ENCODE assay signal across 8 cellular contexts in genomic region chr2:70086278-70086837, GRCh38. TPM values are rescaled to one million over a fixed set of nuclear protein-coding genes. Genes with fewer than 3 reads are reported as not detected.
DNase-seq lines count a peak whose midpoint lies in the region; ATAC-seq and TF ChIP-seq lines count a peak whose summit lies in the region.

No MANE protein-coding gene starts in this region.

- H3K4me1 ChIP-seq in Caco-2: peaks cover 17% of the 10 kb centered on the region; the same call in 1 of the 2 replicates
- peaks cover 34% of the 10 kb centered on the region for H3K4me1 ChIP-seq in HUES48 (ENCODE audit: control insufficient read depth, insufficient read depth, low read length)
- peaks cover 29% of the 10 kb centered on the region for H3K4me1 ChIP-seq in Panc1 (ENCODE audit: control insufficient read depth, insufficient read depth, low read length)

- H3K36me3 Mint-ChIP-seq in Caco-2 (ENCODE audit: insufficient read depth, unreplicated experiment) (peaks cover 78% of the 10 kb centered on the region), naive B cell (peaks cover 16 to 22% of the 10 kb centered on the region in 2 donors)
- peaks cover 45% of the 10 kb centered on the region for H3K36me3 Mint-ChIP-seq in activated T-helper 1 cell treated with anti-CD3 and anti-CD28 coated beads, Interleukin-12 subunit alpha, Interleukin-12 subunit beta, Interleukin-2, Interleukin-4 antibody, amounts not matched to agents 30 ng/mL and 10 ng/mL and 1 ng/mL, durations not matched to agents 14 hours and 24 hours and 36 hours (ENCODE audit: low read depth)
- peaks cover 44% of the 10 kb centered on the region for H3K36me3 Mint-ChIP-seq in stimulated activated memory B cell treated with anti-CD40 and anti-IgM and Interleukin-4, amounts not matched to agents 10 μg/mL and 1 μg/mL and 100 μg/mL, for 72 hours

- peak; percentile 81 for DNase-seq in Caco-2
- peak; percentile 66 for DNase-seq in Panc1 (ENCODE audit: low read depth, low spot score)
- DNase-seq in activated T-helper 1 cell treated with anti-CD3 and anti-CD28 coated beads, Interleukin-12 subunit alpha, Interleukin-12 subunit beta, Interleukin-2, Interleukin-4 antibody, amounts not matched to agents 30 ng/mL and 10 ng/mL and 1 ng/mL, durations not matched to agents 14 hours and 24 hours and 36 hours (ENCODE audit: low spot score): peak; percentile 70
- peak; percentile 91 for DNase-seq in fibroblast of gingiva (ENCODE audit: low read depth)
- DNase-seq in naive B cell: peak; percentile 86

- H3K9me3 ChIP-seq in Caco-2 (no peaks in the 10 kb centered on the region), HUES48 (ENCODE audit: control insufficient read depth, insufficient read depth, low read length) (no peaks in the 10 kb centered on the region), Panc1 (ENCODE audit: control insufficient read depth, insufficient read depth, low read depth, low read length) (no peaks in the 10 kb centered on the region)

- H3K27me3 ChIP-seq in Caco-2 (replicated peaks; ENCODE audit: control insufficient read depth, insufficient read depth, low read length): no peaks in the 10 kb centered on the region
- H3K27me3 ChIP-seq in HUES48 (ENCODE audit: control insufficient read depth, insufficient read depth, low read length): no peaks in the 10 kb centered on the region
- H3K27me3 ChIP-seq in Panc1 (ENCODE audit: control insufficient read depth, insufficient read depth, low read length): no peaks in the 10 kb centered on the region

- H3K27ac Mint-ChIP-seq in Caco-2 (ENCODE audit: unreplicated experiment): peak overlapping the region; percentile 100
- peak overlapping the region; percentile 99 for H3K27ac Mint-ChIP-seq in activated T-helper 1 cell treated with anti-CD3 and anti-CD28 coated beads, Interleukin-12 subunit alpha, Interleukin-12 subunit beta, Interleukin-2, Interleukin-4 antibody, amounts not matched to agents 30 ng/mL and 10 ng/mL and 1 ng/mL, durations not matched to agents 14 hours and 24 hours and 36 hours
- peak overlapping the region; percentile 99 to 100 (median 100) for H3K27ac Mint-ChIP-seq in naive B cell
- H3K27ac Mint-ChIP-seq in stimulated activated memory B cell treated with anti-CD40 and anti-IgM and Interleukin-4, amounts not matched to agents 10 μg/mL and 1 μg/mL and 100 μg/mL, for 72 hours: peak overlapping the region; percentile 97

- H3K4me1 Mint-ChIP-seq in Caco-2 (ENCODE audit: low read depth, unreplicated experiment) (peaks cover 24% of the 10 kb centered on the region), naive B cell (peaks cover 49 to 64% (median 60%) of the 10 kb centered on the region in 3 donors)
- H3K4me1 Mint-ChIP-seq in activated T-helper 1 cell treated with anti-CD3 and anti-CD28 coated beads, Interleukin-12 subunit alpha, Interleukin-12 subunit beta, Interleukin-2, Interleukin-4 antibody, amounts not matched to agents 30 ng/mL and 10 ng/mL and 1 ng/mL, durations not matched to agents 14 hours and 24 hours and 36 hours (ENCODE audit: low read depth): peaks cover 48% of the 10 kb centered on the region
- H3K4me1 Mint-ChIP-seq in stimulated activated memory B cell treated with anti-CD40 and anti-IgM and Interleukin-4, amounts not matched to agents 10 μg/mL and 1 μg/mL and 100 μg/mL, for 72 hours: peaks cover 57% of the 10 kb centered on the region

- BruUV-seq in Caco-2 (replicated peaks; lab: Mats Ljungman, UMichigan): no TSS peak
- no TSS peak for BruUV-seq in Panc1 (replicated peaks; lab: Mats Ljungman, UMichigan)

- H3K27ac ChIP-seq in HUES48 (ENCODE audit: low read depth, low read length) (peak overlapping the region; percentile 100), Panc1 (ENCODE audit: low read length) (peak overlapping the region; percentile 100)

- no peaks in the 10 kb centered on the region for H3K27me3 Mint-ChIP-seq in Caco-2 (ENCODE audit: insufficient read depth, unreplicated experiment)
- no peaks in the 10 kb centered on the region for H3K27me3 Mint-ChIP-seq in activated T-helper 1 cell treated with anti-CD3 and anti-CD28 coated beads, Interleukin-12 subunit alpha, Interleukin-12 subunit beta, Interleukin-2, Interleukin-4 antibody, amounts not matched to agents 30 ng/mL and 10 ng/mL and 1 ng/mL, durations not matched to agents 14 hours and 24 hours and 36 hours (ENCODE audit: insufficient read depth)
- peaks cover 0 to 4% (median 0%) of the 10 kb centered on the region in 3 donors for H3K27me3 Mint-ChIP-seq in naive B cell
- H3K27me3 Mint-ChIP-seq in stimulated activated memory B cell treated with anti-CD40 and anti-IgM and Interleukin-4, amounts not matched to agents 10 μg/mL and 1 μg/mL and 100 μg/mL, for 72 hours: no peaks in the 10 kb centered on the region

- CTCF ChIA-PET in Caco-2 (lab: Charles Lee) (interaction anchor here (1.8 to 2.4 kb wide), 4 partner anchors 15 to 175 kb away, joined by 4 to 11 read pairs (median 10); partner anchors contain the start of gene MXD1), Panc1 (lab: Charles Lee) (no interaction called here)

- peak overlapping the region; percentile 92 for H3K4me3 Mint-ChIP-seq in Caco-2 (ENCODE audit: unreplicated experiment)
- peak overlapping the region; percentile 92 for H3K4me3 Mint-ChIP-seq in activated T-helper 1 cell treated with anti-CD3 and anti-CD28 coated beads, Interleukin-12 subunit alpha, Interleukin-12 subunit beta, Interleukin-2, Interleukin-4 antibody, amounts not matched to agents 30 ng/mL and 10 ng/mL and 1 ng/mL, durations not matched to agents 14 hours and 24 hours and 36 hours
- peak overlapping the region; percentile 92 to 99 (median 97) for H3K4me3 Mint-ChIP-seq in naive B cell
- peak overlapping the region; percentile 95 for H3K4me3 Mint-ChIP-seq in stimulated activated memory B cell treated with anti-CD40 and anti-IgM and Interleukin-4, amounts not matched to agents 10 μg/mL and 1 μg/mL and 100 μg/mL, for 72 hours

- POLR2A ChIA-PET in Caco-2 (lab: Charles Lee) (interaction anchor here (0.6 to 2.7 kb wide), 14 partner anchors 15 to 207 kb away, joined by 3 to 28 read pairs (median 6); partner anchors contain the start of genes C2orf42, MXD1 and SNRPG), Panc1 (lab: Charles Lee) (interaction anchor here (0.7 kb wide), 2 partner anchors 44 to 222 kb away, joined by 5 read pairs; no protein-coding TSS in a partner anchor)

- H3K4me3 ChIP-seq in Caco-2 (ENCODE audit: low read depth, low read length) (peak overlapping the region; percentile 68), HUES48 (ENCODE audit: low read depth, low read length) (peak overlapping the region; percentile 98), Panc1 (ENCODE audit: low read depth in 2 of 2, low read length in 2 of 2) (peak overlapping the region; percentile 74 to 75)

- H3K9me3 Mint-ChIP-seq in Caco-2 (ENCODE audit: unreplicated experiment) (no peaks in the 10 kb centered on the region), naive B cell (peaks cover 0 to 3% (median 0%) of the 10 kb centered on the region in 7 donors)
- no peaks in the 10 kb centered on the region for H3K9me3 Mint-ChIP-seq in activated T-helper 1 cell treated with anti-CD3 and anti-CD28 coated beads, Interleukin-12 subunit alpha, Interleukin-12 subunit beta, Interleukin-2, Interleukin-4 antibody, amounts not matched to agents 30 ng/mL and 10 ng/mL and 1 ng/mL, durations not matched to agents 14 hours and 24 hours and 36 hours
- H3K9me3 Mint-ChIP-seq in stimulated activated memory B cell treated with anti-CD40 and anti-IgM and Interleukin-4, amounts not matched to agents 10 μg/mL and 1 μg/mL and 100 μg/mL, for 72 hours: no peaks in the 10 kb centered on the region

- TF ChIP-seq CTCF in Caco-2 (IDR thresholded peaks at IDR 0.05; ENCODE audit: insufficient read depth in 1 of 2, low read depth in 1 of 2, low read length in 1 of 2, severe bottlenecking in 1 of 2, unreplicated experiment in 1 of 2) (no peak), Panc1 (IDR thresholded peaks at IDR 0.05) (no peak)

- in situ Hi-C loops in Panc1 (cut with HindIII; ENCODE audit: low pct_unique_long_range_greater_than_20kb, low sequenced_read_pairs): no loop called here

- peak overlapping the region; percentile 100 for H3K9ac ChIP-seq in HUES48 (ENCODE audit: low read depth, low read length)

- ATAC-seq in GM21390 (IDR thresholded peaks at IDR 0.05; ENCODE audit: unreplicated experiment) (peak; percentile 38), Panc1 (peak; percentile 50), naive B cell (ENCODE audit: low read depth in 2 of 2) (peak; percentile 49 to 53)
- peak; percentile 54 for ATAC-seq in stimulated activated memory B cell treated with anti-CD40 and anti-IgM and Interleukin-4, amounts not matched to agents 10 μg/mL and 1 μg/mL and 100 μg/mL, for 72 hours

- intact Hi-C loops in Caco-2 (cut with micrococcal nuclease; ENCODE audit: unreplicated experiment): loop anchor here (2.0 to 5.0 kb wide), 4 partner anchors 38 to 206 kb away; partner anchors contain the start of genes C2orf42, SNRPG and TIA1
- intact Hi-C loops in Panc1 (cut with micrococcal nuclease; ENCODE audit: unreplicated experiment): loop anchor here (5.0 kb wide), 1 partner anchor 56 kb away; no protein-coding TSS in a partner anchor
- intact Hi-C loops in activated T-helper 1 cell treated with anti-CD3 and anti-CD28 coated beads, Interleukin-12 subunit alpha, Interleukin-12 subunit beta, Interleukin-2, Interleukin-4 antibody, amounts not matched to agents 30 ng/mL and 10 ng/mL and 1 ng/mL, durations not matched to agents 14 hours and 24 hours and 36 hours (cut with micrococcal nuclease): loop anchor here (1.0 to 10.0 kb wide), 5 partner anchors 38 to 442 kb away; partner anchors contain the start of genes AAK1 and TIA1

- peaks cover 8% of the 10 kb centered on the region for H3K36me3 ChIP-seq in Caco-2 (ENCODE audit: control insufficient read depth, insufficient read depth, low read length)
- peaks cover 42% of the 10 kb centered on the region for H3K36me3 ChIP-seq in HUES48 (ENCODE audit: control insufficient read depth, insufficient read depth, low read length)
- peaks cover 22% of the 10 kb centered on the region for H3K36me3 ChIP-seq in Panc1 (ENCODE audit: control insufficient read depth, insufficient read depth, low read length)

RNA-seq across cellular contexts. Expression of gene PCBP1, which starts 0.9 kb away (rescaled TPM):
- total RNA-seq in Caco-2 (2022) (308 and 319 TPM in 2 replicates), Panc1 (2021; ENCODE audit: unreplicated experiment) (276 TPM)
- 289 TPM for polyA plus RNA-seq in Panc1 (2012; ENCODE audit: insufficient read length)
- 426 and 427 TPM in 2 replicates for total RNA-seq in activated T-helper 1 cell treated with anti-CD3 and anti-CD28 coated beads, Interleukin-12 subunit alpha, Interleukin-12 subunit beta, Interleukin-2, Interleukin-4 antibody, amounts not matched to agents 30 ng/mL and 10 ng/mL and 1 ng/mL, durations not matched to agents 14 hours and 24 hours and 36 hours
- polyA plus RNA-seq in naive B cell (ENCODE audit: low read depth in 6 of 6): 100 to 1,000 TPM; 108 to 148 (median 126) TPM

Comparison
In these comparisons a context has a peak if more than half of its experiments do, and no peak if none do; other contexts are left out.
1. Peak in every context shown above with its lines: DNase-seq, ATAC-seq, H3K4me3 ChIP-seq and H3K27ac ChIP-seq.